ENCODE assay signal across 1 cellular context in the genomic region with DNA sequence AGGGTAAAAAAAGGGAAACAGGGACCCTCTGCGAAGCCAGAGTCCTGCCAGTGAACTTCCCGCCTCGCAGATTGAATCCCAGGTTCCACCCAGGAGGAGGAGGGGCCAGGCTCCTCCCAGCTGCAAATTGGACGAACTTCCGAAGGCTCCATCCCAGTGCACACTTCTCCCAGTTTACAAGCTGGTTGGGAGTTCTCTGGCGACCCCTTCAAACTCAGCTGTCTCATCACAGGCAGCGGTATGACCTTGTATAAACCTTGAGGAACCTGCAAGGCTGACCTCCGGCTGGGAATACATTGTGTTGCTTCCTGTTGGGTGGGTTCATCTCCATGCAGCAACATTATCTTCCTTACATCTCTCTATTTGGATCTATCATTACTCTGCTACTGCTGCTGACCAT.
TF ChIP-seq lines count a peak whose summit lies in the region.

No MANE protein-coding gene starts in this region.

TF ChIP-seq in GM23338, 12 proteins besides CTCF, POLR2A, EP300 and RAD21 (continued from another document):
- TF ChIP-seq, protein P1, sequence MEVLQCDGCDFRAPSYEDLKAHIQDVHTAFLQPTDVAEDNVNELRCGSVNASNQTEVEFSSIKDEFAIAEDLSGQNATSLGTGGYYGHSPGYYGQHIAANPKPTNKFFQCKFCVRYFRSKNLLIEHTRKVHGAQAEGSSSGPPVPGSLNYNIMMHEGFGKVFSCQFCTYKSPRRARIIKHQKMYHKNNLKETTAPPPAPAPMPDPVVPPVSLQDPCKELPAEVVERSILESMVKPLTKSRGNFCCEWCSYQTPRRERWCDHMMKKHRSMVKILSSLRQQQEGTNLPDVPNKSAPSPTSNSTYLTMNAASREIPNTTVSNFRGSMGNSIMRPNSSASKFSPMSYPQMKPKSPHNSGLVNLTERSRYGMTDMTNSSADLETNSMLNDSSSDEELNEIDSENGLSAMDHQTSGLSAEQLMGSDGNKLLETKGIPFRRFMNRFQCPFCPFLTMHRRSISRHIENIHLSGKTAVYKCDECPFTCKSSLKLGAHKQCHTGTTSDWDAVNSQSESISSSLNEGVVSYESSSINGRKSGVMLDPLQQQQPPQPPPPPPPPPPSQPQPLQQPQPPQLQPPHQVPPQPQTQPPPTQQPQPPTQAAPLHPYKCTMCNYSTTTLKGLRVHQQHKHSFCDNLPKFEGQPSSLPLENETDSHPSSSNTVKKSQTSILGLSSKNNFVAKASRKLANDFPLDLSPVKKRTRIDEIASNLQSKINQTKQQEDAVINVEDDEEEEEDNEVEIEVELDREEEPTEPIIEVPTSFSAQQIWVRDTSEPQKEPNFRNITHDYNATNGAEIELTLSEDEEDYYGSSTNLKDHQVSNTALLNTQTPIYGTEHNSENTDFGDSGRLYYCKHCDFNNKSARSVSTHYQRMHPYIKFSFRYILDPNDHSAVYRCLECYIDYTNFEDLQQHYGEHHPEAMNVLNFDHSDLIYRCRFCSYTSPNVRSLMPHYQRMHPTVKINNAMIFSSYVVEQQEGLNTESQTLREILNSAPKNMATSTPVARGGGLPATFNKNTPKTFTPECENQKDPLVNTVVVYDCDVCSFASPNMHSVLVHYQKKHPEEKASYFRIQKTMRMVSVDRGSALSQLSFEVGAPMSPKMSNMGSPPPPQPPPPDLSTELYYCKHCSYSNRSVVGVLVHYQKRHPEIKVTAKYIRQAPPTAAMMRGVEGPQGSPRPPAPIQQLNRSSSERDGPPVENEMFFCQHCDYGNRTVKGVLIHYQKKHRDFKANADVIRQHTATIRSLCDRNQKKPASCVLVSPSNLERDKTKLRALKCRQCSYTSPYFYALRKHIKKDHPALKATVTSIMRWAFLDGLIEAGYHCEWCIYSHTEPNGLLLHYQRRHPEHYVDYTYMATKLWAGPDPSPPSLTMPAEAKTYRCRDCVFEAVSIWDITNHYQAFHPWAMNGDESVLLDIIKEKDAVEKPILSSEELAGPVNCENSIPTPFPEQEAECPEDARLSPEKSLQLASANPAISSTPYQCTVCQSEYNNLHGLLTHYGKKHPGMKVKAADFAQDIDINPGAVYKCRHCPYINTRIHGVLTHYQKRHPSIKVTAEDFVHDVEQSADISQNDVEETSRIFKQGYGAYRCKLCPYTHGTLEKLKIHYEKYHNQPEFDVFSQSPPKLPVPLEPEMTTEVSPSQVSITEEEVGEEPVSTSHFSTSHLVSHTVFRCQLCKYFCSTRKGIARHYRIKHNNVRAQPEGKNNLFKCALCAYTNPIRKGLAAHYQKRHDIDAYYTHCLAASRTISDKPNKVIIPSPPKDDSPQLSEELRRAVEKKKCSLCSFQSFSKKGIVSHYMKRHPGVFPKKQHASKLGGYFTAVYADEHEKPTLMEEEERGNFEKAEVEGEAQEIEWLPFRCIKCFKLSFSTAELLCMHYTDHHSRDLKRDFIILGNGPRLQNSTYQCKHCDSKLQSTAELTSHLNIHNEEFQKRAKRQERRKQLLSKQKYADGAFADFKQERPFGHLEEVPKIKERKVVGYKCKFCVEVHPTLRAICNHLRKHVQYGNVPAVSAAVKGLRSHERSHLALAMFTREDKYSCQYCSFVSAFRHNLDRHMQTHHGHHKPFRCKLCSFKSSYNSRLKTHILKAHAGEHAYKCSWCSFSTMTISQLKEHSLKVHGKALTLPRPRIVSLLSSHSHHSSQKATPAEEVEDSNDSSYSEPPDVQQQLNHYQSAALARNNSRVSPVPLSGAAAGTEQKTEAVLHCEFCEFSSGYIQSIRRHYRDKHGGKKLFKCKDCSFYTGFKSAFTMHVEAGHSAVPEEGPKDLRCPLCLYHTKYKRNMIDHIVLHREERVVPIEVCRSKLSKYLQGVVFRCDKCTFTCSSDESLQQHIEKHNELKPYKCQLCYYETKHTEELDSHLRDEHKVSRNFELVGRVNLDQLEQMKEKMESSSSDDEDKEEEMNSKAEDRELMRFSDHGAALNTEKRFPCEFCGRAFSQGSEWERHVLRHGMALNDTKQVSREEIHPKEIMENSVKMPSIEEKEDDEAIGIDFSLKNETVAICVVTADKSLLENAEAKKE (CRISPR knock-in tag; IDR thresholded peaks at IDR 0.05), result no peak
- no peak for TF ChIP-seq CREB1 (CRISPR knock-in tag; IDR thresholded peaks at IDR 0.05; ENCODE audit: low read depth)
- TF ChIP-seq JUNB (IDR thresholded peaks at IDR 0.05; ENCODE audit: unreplicated experiment), result no peak
- no peak for TF ChIP-seq NANOG (IDR thresholded peaks at IDR 0.05; ENCODE audit: borderline replicate concordance)
- no peak for TF ChIP-seq EZH2phosphoT487 (IDR thresholded peaks at IDR 0.05; ENCODE audit: unreplicated experiment)
- TF ChIP-seq, protein P2, sequence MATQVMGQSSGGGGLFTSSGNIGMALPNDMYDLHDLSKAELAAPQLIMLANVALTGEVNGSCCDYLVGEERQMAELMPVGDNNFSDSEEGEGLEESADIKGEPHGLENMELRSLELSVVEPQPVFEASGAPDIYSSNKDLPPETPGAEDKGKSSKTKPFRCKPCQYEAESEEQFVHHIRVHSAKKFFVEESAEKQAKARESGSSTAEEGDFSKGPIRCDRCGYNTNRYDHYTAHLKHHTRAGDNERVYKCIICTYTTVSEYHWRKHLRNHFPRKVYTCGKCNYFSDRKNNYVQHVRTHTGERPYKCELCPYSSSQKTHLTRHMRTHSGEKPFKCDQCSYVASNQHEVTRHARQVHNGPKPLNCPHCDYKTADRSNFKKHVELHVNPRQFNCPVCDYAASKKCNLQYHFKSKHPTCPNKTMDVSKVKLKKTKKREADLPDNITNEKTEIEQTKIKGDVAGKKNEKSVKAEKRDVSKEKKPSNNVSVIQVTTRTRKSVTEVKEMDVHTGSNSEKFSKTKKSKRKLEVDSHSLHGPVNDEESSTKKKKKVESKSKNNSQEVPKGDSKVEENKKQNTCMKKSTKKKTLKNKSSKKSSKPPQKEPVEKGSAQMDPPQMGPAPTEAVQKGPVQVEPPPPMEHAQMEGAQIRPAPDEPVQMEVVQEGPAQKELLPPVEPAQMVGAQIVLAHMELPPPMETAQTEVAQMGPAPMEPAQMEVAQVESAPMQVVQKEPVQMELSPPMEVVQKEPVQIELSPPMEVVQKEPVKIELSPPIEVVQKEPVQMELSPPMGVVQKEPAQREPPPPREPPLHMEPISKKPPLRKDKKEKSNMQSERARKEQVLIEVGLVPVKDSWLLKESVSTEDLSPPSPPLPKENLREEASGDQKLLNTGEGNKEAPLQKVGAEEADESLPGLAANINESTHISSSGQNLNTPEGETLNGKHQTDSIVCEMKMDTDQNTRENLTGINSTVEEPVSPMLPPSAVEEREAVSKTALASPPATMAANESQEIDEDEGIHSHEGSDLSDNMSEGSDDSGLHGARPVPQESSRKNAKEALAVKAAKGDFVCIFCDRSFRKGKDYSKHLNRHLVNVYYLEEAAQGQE (IDR thresholded peaks at IDR 0.05; ENCODE audit: unreplicated experiment), result no peak
- no peak for TF ChIP-seq ZNF331 (CRISPR knock-in tag; IDR thresholded peaks at IDR 0.05; ENCODE audit: low read depth)
- no peak for TF ChIP-seq STAT1 (IDR thresholded peaks at IDR 0.05; ENCODE audit: unreplicated experiment)
- TF ChIP-seq, protein P3, sequence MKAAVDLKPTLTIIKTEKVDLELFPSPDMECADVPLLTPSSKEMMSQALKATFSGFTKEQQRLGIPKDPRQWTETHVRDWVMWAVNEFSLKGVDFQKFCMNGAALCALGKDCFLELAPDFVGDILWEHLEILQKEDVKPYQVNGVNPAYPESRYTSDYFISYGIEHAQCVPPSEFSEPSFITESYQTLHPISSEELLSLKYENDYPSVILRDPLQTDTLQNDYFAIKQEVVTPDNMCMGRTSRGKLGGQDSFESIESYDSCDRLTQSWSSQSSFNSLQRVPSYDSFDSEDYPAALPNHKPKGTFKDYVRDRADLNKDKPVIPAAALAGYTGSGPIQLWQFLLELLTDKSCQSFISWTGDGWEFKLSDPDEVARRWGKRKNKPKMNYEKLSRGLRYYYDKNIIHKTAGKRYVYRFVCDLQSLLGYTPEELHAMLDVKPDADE (IDR thresholded peaks at IDR 0.05), result no peak
- no peak for TF ChIP-seq EZH2 (IDR thresholded peaks at IDR 0.05; ENCODE audit: low read depth, unreplicated experiment)
- TF ChIP-seq POLR2AphosphoS5 (IDR thresholded peaks at IDR 0.05; ENCODE audit: low read depth), result no peak
